In the genomic region with DNA sequence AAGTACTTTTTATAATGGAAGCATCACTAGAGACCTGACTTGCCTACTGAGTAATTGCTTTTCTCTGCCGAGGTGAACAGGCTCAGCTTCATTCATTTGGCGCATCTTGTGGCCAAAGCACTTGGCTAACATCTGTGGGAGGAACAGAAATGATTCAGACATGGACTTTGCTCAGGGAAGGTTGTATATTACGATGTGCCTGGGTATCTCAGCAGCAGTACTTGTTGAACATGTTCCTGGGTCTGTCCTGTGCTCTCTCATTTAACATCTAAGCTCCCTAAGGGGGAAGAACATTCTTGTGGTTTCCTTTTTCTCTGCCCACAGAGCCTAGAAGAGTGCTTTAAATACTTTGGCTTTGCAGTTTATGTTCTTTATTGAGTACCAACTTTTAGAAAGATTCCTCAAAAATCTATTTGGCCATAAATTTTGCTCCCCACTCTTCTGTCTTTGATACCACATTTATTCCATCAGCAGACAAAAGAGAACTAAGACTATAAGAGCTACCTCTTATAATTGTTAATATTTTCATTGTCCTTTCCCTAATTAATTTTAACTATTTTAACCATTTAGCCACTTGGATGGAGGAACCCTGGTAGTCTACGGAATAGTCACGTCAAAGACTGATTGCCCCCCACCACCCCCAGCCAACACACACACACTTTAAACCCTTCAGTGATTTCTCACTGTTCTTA, we compare ENCODE assay signal across 9 cellular contexts.
A peak's percentile ranks its signal among the peaks of the same experiment; 100 is the strongest.
DNase-seq lines count a peak whose midpoint lies in the region; ATAC-seq, FAIRE-seq and TF ChIP-seq lines count a peak whose summit lies in the region.
"Had no signal": no experiment of that assay in that cellular context is flagged by ENCODE, and none has a peak within 500 bp of the region (broad histone marks: within the 10 kb centered on the region; RNA-seq: fewer than 3 reads in every experiment).

No MANE protein-coding gene starts in this region.

- ATAC-seq in Right ventricle myocardium superior (ENCODE audit: poor library complexity): peak; percentile 44
- ATAC-seq in right cardiac atrium: no peak

- H3K36me3 ChIP-seq in bronchial epithelial cell (ENCODE audit: control insufficient read depth, insufficient read depth, low read length): no peaks in the 10 kb centered on the region
- H3K36me3 ChIP-seq in endodermal cell (ENCODE audit: control insufficient read depth, insufficient read depth, low read length): no peaks in the 10 kb centered on the region
- no peaks in the 10 kb centered on the region for H3K36me3 ChIP-seq in SK-N-SH (replicated peaks in 1 of 2; ENCODE audit: control insufficient read depth in 1 of 2, insufficient read depth in 2 of 2, low read length in 1 of 2)

- H3K4me2 ChIP-seq in SK-N-SH: no peak overlapping the region

- no peaks in the 10 kb centered on the region for H4K20me1 ChIP-seq in SK-N-SH (ENCODE audit: insufficient read depth)

- H3K9me3 ChIP-seq in right cardiac atrium (ENCODE audit: control insufficient read depth, low read length) (no peaks in the 10 kb centered on the region), endodermal cell (ENCODE audit: control insufficient read depth, low read length) (peaks cover 5% of the 10 kb centered on the region), SK-N-SH (no peaks in the 10 kb centered on the region)

- H2AFZ ChIP-seq in SK-N-SH (ENCODE audit: low read depth): no peak overlapping the region

- H3F3A ChIP-seq in SK-N-SH (replicated peaks; ENCODE audit: insufficient read depth): no peaks in the 10 kb centered on the region

- H3K9ac ChIP-seq in endodermal cell (ENCODE audit: extremely low read depth, low read length, poor library complexity, severe bottlenecking) (no peak overlapping the region), SK-N-SH (no peak overlapping the region)

- H3K9me2 ChIP-seq in SK-N-SH: no peaks in the 10 kb centered on the region

- intact Hi-C loops in Right ventricle myocardium superior (cut with DNase I): loop anchor here (10.0 kb wide), 1 partner anchor 107 kb away; no protein-coding TSS in a partner anchor
- intact Hi-C loops in right cardiac atrium (cut with DNase I): no loop called here

- H3K27me3 ChIP-seq in right cardiac atrium (ENCODE audit: control insufficient read depth, insufficient read depth) (no peaks in the 10 kb centered on the region), bronchial epithelial cell (ENCODE audit: control insufficient read depth, insufficient read depth, low read length) (no peaks in the 10 kb centered on the region), endodermal cell (ENCODE audit: control insufficient read depth, insufficient read depth, low read length, poor library complexity, severe bottlenecking) (no peaks in the 10 kb centered on the region), SK-N-SH (ENCODE audit: insufficient read depth) (no peaks in the 10 kb centered on the region)

- H3K4me1 ChIP-seq in right cardiac atrium (ENCODE audit: control insufficient read depth, insufficient read depth, low read length) (no peaks in the 10 kb centered on the region), endodermal cell (ENCODE audit: control insufficient read depth, insufficient read depth, low read length) (no peaks in the 10 kb centered on the region), SK-N-SH (ENCODE audit: control insufficient read depth in 1 of 2, insufficient read depth in 2 of 2, low read depth in 1 of 2, low read length in 1 of 2) (no peaks in the 10 kb centered on the region; a peak in 1 of 4 replicates)

- TF ChIP-seq EP300 in SK-N-SH (IDR thresholded peaks at IDR 0.05; ENCODE audit: borderline replicate concordance in 1 of 2, low read depth in 1 of 2, low read length in 1 of 2): no peak

- WGBS in right cardiac atrium: 78% methylated on average over 5 of the region's 5 CpGs
- 90 to 94% methylated on average over 5 of the region's 5 CpGs for WGBS in endodermal cell (ENCODE audit: insufficient coverage in 1 of 2, insufficient read length in 1 of 2), 2 experiments
- WGBS in SK-N-SH (ENCODE audit: low lambda C conversion rate): 62% methylated on average over 4 of the region's 5 CpGs

- H3K4me3 ChIP-seq in right cardiac atrium (ENCODE audit: low read length): no peak overlapping the region
- H3K4me3 ChIP-seq in bronchial epithelial cell (ENCODE audit: low read depth, low read length): no peak overlapping the region
- H3K4me3 ChIP-seq in endodermal cell (ENCODE audit: low read length): no peak overlapping the region
- no peak overlapping the region for H3K4me3 ChIP-seq in SK-N-SH (ENCODE audit: low read depth in 2 of 2, low read length in 1 of 2)

- TF ChIP-seq RAD21 in SK-N-SH (IDR thresholded peaks at IDR 0.05; ENCODE audit: low read length): no peak

- H3K79me2 ChIP-seq in SK-N-SH (ENCODE audit: insufficient read depth): no peaks in the 10 kb centered on the region

- POLR2A ChIA-PET in SK-N-SH (lab: Yijun Ruan, JAX): no interaction called here

- H3K4me1 Mint-ChIP-seq in endodermal cell: peaks cover 5% of the 10 kb centered on the region

- no peak for FAIRE-seq in bronchial epithelial cell (lab: Jason Lieb, UNC)
- FAIRE-seq: islet of Langerhans had no signal

- H3K27ac Mint-ChIP-seq in endodermal cell: no peak overlapping the region

- TF ChIP-seq CTCF in bronchial epithelial cell (IDR thresholded peaks at IDR 0.05; ENCODE audit: insufficient read depth, low read length, severe bottlenecking): no peak
- no peak for TF ChIP-seq CTCF in endodermal cell (conservative IDR thresholded peaks at IDR 0.05)
- TF ChIP-seq CTCF in SK-N-SH (IDR thresholded peaks at IDR 0.05): no peak

- H3K27ac ChIP-seq in right cardiac atrium (ENCODE audit: low read length) (no peak overlapping the region), endodermal cell (ENCODE audit: low read depth, low read length) (no peak overlapping the region), SK-N-SH (ENCODE audit: low read depth in 2 of 2, low read length in 1 of 2) (no peak overlapping the region)

- no peaks in the 10 kb centered on the region for H3K36me3 Mint-ChIP-seq in endodermal cell (ENCODE audit: low read depth)

- CTCF ChIA-PET in SK-N-SH (lab: Yijun Ruan, JAX): interaction anchor here (1.0 to 1.3 kb wide), 2 partner anchors 10 to 47 kb away, joined by 3 read pairs; no protein-coding TSS in a partner anchor

- H3K4me3 Mint-ChIP-seq in endodermal cell: no peak overlapping the region

- no peaks in the 10 kb centered on the region for H3K9me3 Mint-ChIP-seq in endodermal cell

- H3K27me3 Mint-ChIP-seq in endodermal cell (ENCODE audit: insufficient read depth): peaks cover 11% of the 10 kb centered on the region

- DNase-seq in Right ventricle myocardium superior (no peak), right cardiac atrium (no peak), HT1080 (ENCODE audit: low read depth) (peak; percentile 64), bronchial epithelial cell (ENCODE audit: low read depth) (peak; percentile 94), midbrain (lab: John Stamatoyannopoulos, UW) (no peak), endodermal cell (no peak), SK-N-SH (no peak), NCI-H2029 (lab: John Stamatoyannopoulos, UW) (no peak)

TF ChIP-seq in SK-N-SH, 30 proteins besides CTCF, POLR2A, EP300 and RAD21:
- TF ChIP-seq NFIC (IDR thresholded peaks at IDR 0.05; ENCODE audit: borderline replicate concordance): no peak
- TF ChIP-seq TEAD4 (IDR thresholded peaks at IDR 0.05; ENCODE audit: borderline replicate concordance, insufficient read depth): no peak

Comparison
In these comparisons a context has a peak if more than half of its experiments do, and no peak if none do; other contexts are left out.
1. DNase-seq: peak in HT1080 (single experiment) and bronchial epithelial cell (single experiment); none in Right ventricle myocardium superior (single experiment), right cardiac atrium (0 of 3), midbrain (single experiment), endodermal cell (single experiment), SK-N-SH (single experiment) and NCI-H2029 (single experiment).